Comparison of ENCODE assay signal across 21 cellular contexts in genomic region chr3:11475324-11475723, GRCh38.
"Had no signal": no experiment of that assay in that cellular context is flagged by ENCODE, and none has a peak within 500 bp of the region (broad histone marks: within the 10 kb centered on the region; RNA-seq: fewer than 3 reads in every experiment).

No MANE protein-coding gene starts in this region.

- H3K9me3 Mint-ChIP-seq: activated CD4-positive, alpha-beta memory T cell treated with anti-CD3 and anti-CD28 coated beads for 36 hours; activated CD4-positive, alpha-beta T cell treated with anti-CD3 and anti-CD28 coated beads, Interleukin-2, amount 10 ng/mL, durations not matched to agents 7 days and 5 days; activated naive CD4-positive, alpha-beta T cell treated with anti-CD3 and anti-CD28 coated beads, Interleukin-2, amount 50 U/mL, for 24 hours; activated T-cell treated with anti-CD3 and anti-CD28 coated beads, Interleukin-2, amount 50 U/mL, for 4 hours; central memory CD8-positive, alpha-beta T cell had no signal

- H3K27me3 Mint-ChIP-seq: activated CD4-positive, alpha-beta memory T cell treated with anti-CD3 and anti-CD28 coated beads for 36 hours; activated CD4-positive, alpha-beta T cell treated with anti-CD3 and anti-CD28 coated beads, Interleukin-2, amount 10 ng/mL, durations not matched to agents 7 days and 5 days; activated naive CD4-positive, alpha-beta T cell treated with anti-CD3 and anti-CD28 coated beads, Interleukin-2, amount 50 U/mL, for 24 hours; central memory CD8-positive, alpha-beta T cell; T-helper 17 cell had no signal

- H3K27ac Mint-ChIP-seq: activated CD4-positive, alpha-beta memory T cell treated with anti-CD3 and anti-CD28 coated beads for 36 hours; activated CD4-positive, alpha-beta T cell treated with anti-CD3 and anti-CD28 coated beads, Interleukin-2, amount 10 ng/mL, durations not matched to agents 7 days and 5 days; activated naive CD4-positive, alpha-beta T cell treated with anti-CD3 and anti-CD28 coated beads, Interleukin-2, amount 50 U/mL, for 24 hours; T-helper 17 cell had no signal

- H3K4me1 Mint-ChIP-seq: activated CD4-positive, alpha-beta T cell treated with anti-CD3 and anti-CD28 coated beads, Interleukin-2, amount 10 ng/mL, durations not matched to agents 7 days and 5 days; activated naive CD4-positive, alpha-beta T cell treated with anti-CD3 and anti-CD28 coated beads, Interleukin-2, amount 50 U/mL, for 24 hours; central memory CD8-positive, alpha-beta T cell; T-helper 17 cell had no signal

- H3K4me3 Mint-ChIP-seq: activated CD4-positive, alpha-beta memory T cell treated with anti-CD3 and anti-CD28 coated beads for 36 hours; activated CD4-positive, alpha-beta T cell treated with anti-CD3 and anti-CD28 coated beads, Interleukin-2, amount 10 ng/mL, durations not matched to agents 7 days and 5 days; activated naive CD4-positive, alpha-beta T cell treated with anti-CD3 and anti-CD28 coated beads, Interleukin-2, amount 50 U/mL, for 24 hours; activated T-cell treated with anti-CD3 and anti-CD28 coated beads, Interleukin-2, amount 50 U/mL, for 4 hours; central memory CD8-positive, alpha-beta T cell; T-helper 17 cell had no signal

- ATAC-seq: activated T-cell treated with anti-CD3 and anti-CD28 coated beads, Interleukin-2, amount 50 U/mL, for 4 hours; PC-3; T-helper 17 cell had no signal

- DNase-seq: activated CD4-positive, alpha-beta memory T cell treated with anti-CD3 and anti-CD28 coated beads for 36 hours; activated CD4-positive, alpha-beta T cell treated with anti-CD3 and anti-CD28 coated beads, Interleukin-2, amount 10 ng/mL, durations not matched to agents 7 days and 5 days; activated CD4-positive, CD25-positive, alpha-beta regulatory T cell; activated CD8-positive, alpha-beta memory T cell treated with anti-CD3 and anti-CD28 coated beads for 24 hours; activated gamma-delta T cell treated with Interleukin-2 at 50 U/mL for 16 hours; activated T-cell treated with anti-CD3 and anti-CD28 coated beads, Interleukin-2, amount 50 U/mL, for 4 hours; aorta; Karpas-422; MM.1S; NCI-H1105; NCI-H1436; NCI-H1694 treated with DMSO at 0.1 percent for 48 hours; NCI-H2029 treated with DMSO at 0.1 percent for 48 hours; NCI-H446; NCI-H524; PC-3; SIG-M5; T-helper 17 cell; T-helper 9 cell had no signal
